8 cellular contexts compared by ENCODE assay signal in the genomic region with DNA sequence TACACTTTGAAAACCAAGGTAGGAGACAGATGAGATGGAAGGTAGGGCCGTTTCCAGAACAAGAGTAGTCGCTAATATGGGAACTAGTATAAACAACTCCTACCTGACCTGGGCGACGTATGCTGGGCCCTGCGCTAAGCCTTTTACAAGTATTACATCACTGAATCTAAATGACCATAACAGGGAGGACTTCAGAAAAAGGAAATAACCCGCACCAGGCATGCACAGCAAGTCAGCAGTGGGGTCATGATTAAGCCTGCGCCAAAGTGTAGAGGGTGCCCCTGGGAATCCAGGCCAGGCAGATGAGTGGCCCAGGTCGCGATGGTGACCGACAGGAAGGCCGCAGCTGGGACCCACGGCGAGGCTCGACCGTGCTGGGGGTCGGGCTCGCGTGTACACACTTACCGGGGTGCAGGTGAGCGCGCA. TPM values are rescaled to one million over a fixed set of nuclear protein-coding genes. Genes with fewer than 3 reads are reported as not detected.
A peak's percentile ranks its signal among the peaks of the same experiment; 100 is the strongest.
DNase-seq lines count a peak whose midpoint lies in the region; ATAC-seq and TF ChIP-seq lines count a peak whose summit lies in the region.

No MANE protein-coding gene starts in this region.

- H3K36me3 Mint-ChIP-seq in CD8-positive, alpha-beta T cell, result peaks cover 42% of the 10 kb centered on the region
- H3K36me3 Mint-ChIP-seq in activated T-cell treated with anti-CD3 and anti-CD28 coated beads, Interleukin-2, amount 50 U/mL, for 72 hours (ENCODE audit: insufficient read depth in 2 of 2), result peaks cover 16 to 17% of the 10 kb centered on the region in 2 donors

- peak overlapping the region; percentile 96 for H3K27ac Mint-ChIP-seq in CD8-positive, alpha-beta T cell
- H3K27ac Mint-ChIP-seq in activated T-cell treated with anti-CD3 and anti-CD28 coated beads, Interleukin-2, amount 50 U/mL, for 72 hours, result peak overlapping the region; percentile 66

- H3K9me3 Mint-ChIP-seq in CD8-positive, alpha-beta T cell, result no peaks in the 10 kb centered on the region
- H3K9me3 Mint-ChIP-seq in activated T-cell treated with anti-CD3 and anti-CD28 coated beads, Interleukin-2, amount 50 U/mL, for 72 hours, result no peaks in the 10 kb centered on the region

- H3K36me3 ChIP-seq in CD8-positive, alpha-beta T cell (ENCODE audit: insufficient read depth, low read length), result peaks cover 10% of the 10 kb centered on the region
- peaks cover 25% of the 10 kb centered on the region for H3K36me3 ChIP-seq in iPS-20b (ENCODE audit: insufficient read depth, low read depth, low read length)
- peaks cover 3 to 23% (median 21%) of the 10 kb centered on the region in 5 donors for H3K36me3 ChIP-seq in subcutaneous abdominal adipose tissue (ENCODE audit: control insufficient read depth in 5 of 5, insufficient read depth in 5 of 5, low read length in 5 of 5)

- no peak for DNase-seq in CD8-positive, alpha-beta T cell
- DNase-seq in activated T-cell treated with anti-CD3 and anti-CD28 coated beads, Interleukin-2, amount 50 U/mL, for 72 hours, result no peak
- DNase-seq in DMS 273 treated with DMSO at 0.1 percent for 48 hours (lab: John Stamatoyannopoulos, UW), result no peak

- H3K4me1 ChIP-seq in CD8-positive, alpha-beta T cell (ENCODE audit: insufficient read depth, low read length), result peaks cover 35% of the 10 kb centered on the region
- H3K4me1 ChIP-seq in iPS-20b (ENCODE audit: insufficient read depth, low read length), result peaks cover 9% of the 10 kb centered on the region; the same call in 1 of the 2 replicates
- H3K4me1 ChIP-seq in subcutaneous abdominal adipose tissue (ENCODE audit: control insufficient read depth in 5 of 5, insufficient read depth in 5 of 5, low read length in 5 of 5), result peaks cover 14 to 30% (median 23%) of the 10 kb centered on the region in 5 donors

- CTCF ChIA-PET in CD8-positive, alpha-beta T cell (lab: Charles Lee), result interaction anchor here (0.6 to 2.4 kb wide), 4 partner anchors 10 to 131 kb away, joined by 3 to 9 read pairs (median 4); no protein-coding TSS in a partner anchor

- H3K9me3 ChIP-seq in CD8-positive, alpha-beta T cell (ENCODE audit: low read length), result no peaks in the 10 kb centered on the region
- H3K9me3 ChIP-seq in iPS-20b (ENCODE audit: insufficient read depth, low read depth, low read length), result no peaks in the 10 kb centered on the region
- no peaks in the 10 kb centered on the region for H3K9me3 ChIP-seq in subcutaneous abdominal adipose tissue (ENCODE audit: control insufficient read depth in 5 of 5, low read length in 5 of 5)

- H3K4me3 Mint-ChIP-seq in CD8-positive, alpha-beta T cell, result peak overlapping the region; percentile 88
- peak overlapping the region; percentile 93 to 98 for H3K4me3 Mint-ChIP-seq in activated T-cell treated with anti-CD3 and anti-CD28 coated beads, Interleukin-2, amount 50 U/mL, for 72 hours

- H3K9ac ChIP-seq in iPS-20b (ENCODE audit: low read depth, low read length), result peak overlapping the region; percentile 92
- peak overlapping the region; percentile 3 to 94 (median 82) for H3K9ac ChIP-seq in subcutaneous abdominal adipose tissue (ENCODE audit: low read length in 5 of 5)

- peak overlapping the region; percentile 88 for H3K27ac ChIP-seq in CD8-positive, alpha-beta T cell (ENCODE audit: low read depth, low read length)
- peak overlapping the region; percentile 79 for H3K27ac ChIP-seq in iPS-20b (ENCODE audit: low read length)
- peak overlapping the region; percentile 90 for H3K27ac ChIP-seq in subcutaneous abdominal adipose tissue (ENCODE audit: low read depth, low read length)

- no peaks in the 10 kb centered on the region for H3K27me3 Mint-ChIP-seq in CD8-positive, alpha-beta T cell (ENCODE audit: low read depth)
- H3K27me3 Mint-ChIP-seq in activated T-cell treated with anti-CD3 and anti-CD28 coated beads, Interleukin-2, amount 50 U/mL, for 72 hours (ENCODE audit: low read depth), result no peaks in the 10 kb centered on the region

- no peak for TF ChIP-seq CTCF in CD8-positive, alpha-beta T cell (IDR thresholded peaks at IDR 0.05)

- peak overlapping the region; percentile 67 for H3K4me3 ChIP-seq in CD8-positive, alpha-beta T cell (ENCODE audit: low read depth, low read length)
- H3K4me3 ChIP-seq in iPS-20b (ENCODE audit: low read length) (peak overlapping the region; percentile 79), subcutaneous abdominal adipose tissue (ENCODE audit: low read depth in 1 of 5, low read length in 5 of 5) (peak overlapping the region; percentile 65 to 98 (median 91))

- no peaks in the 10 kb centered on the region for H3K27me3 ChIP-seq in CD8-positive, alpha-beta T cell (ENCODE audit: insufficient read depth, low read length)
- H3K27me3 ChIP-seq in iPS-20b (ENCODE audit: insufficient read depth, low read length) (no peaks in the 10 kb centered on the region), subcutaneous abdominal adipose tissue (ENCODE audit: control insufficient read depth in 5 of 5, insufficient read depth in 4 of 5, low read length in 5 of 5) (no peaks in the 10 kb centered on the region)

- intact Hi-C loops in CD8-positive, alpha-beta T cell (cut with DNase I, micrococcal nuclease), result loop anchor here (1.0 to 10.0 kb wide), 15 partner anchors 19 to 470 kb away; partner anchors contain the start of genes GATAD2A (in 2 of the 2), ZNF14 (in 2 of the 2), BORCS8 (in 1 of the 2) and GMIP (in 1 of the 2)

- peaks cover 37% of the 10 kb centered on the region for H3K4me1 Mint-ChIP-seq in CD8-positive, alpha-beta T cell (ENCODE audit: low read depth)
- peaks cover 31% of the 10 kb centered on the region for H3K4me1 Mint-ChIP-seq in activated T-cell treated with anti-CD3 and anti-CD28 coated beads, Interleukin-2, amount 50 U/mL, for 72 hours (ENCODE audit: low read depth)

- POLR2A ChIA-PET in CD8-positive, alpha-beta T cell (lab: Charles Lee), result interaction anchor here (0.8 to 3.6 kb wide), 11 partner anchors 11 to 203 kb away, joined by 3 to 20 read pairs (median 6); partner anchors contain the start of genes GMIP, ZNF14 and ZNF253

- no peak for ATAC-seq in CD8-positive, alpha-beta T cell
- ATAC-seq in HG03135 (IDR thresholded peaks at IDR 0.05; ENCODE audit: unreplicated experiment) (peak; percentile 11), GM21619 (IDR thresholded peaks at IDR 0.05; ENCODE audit: unreplicated experiment) (no peak), HG02798 (IDR thresholded peaks at IDR 0.05; ENCODE audit: poor library complexity, unreplicated experiment) (no peak)
- ATAC-seq in activated T-cell treated with anti-CD3 and anti-CD28 coated beads, Interleukin-2, amount 50 U/mL, for 72 hours (replicated peaks in 1 of 2), result peak in 1 of 2 donors; percentile 3

RNA-seq across cellular contexts. Expression of gene ATP13A1, which starts 0.6 kb away (rescaled TPM):
- total RNA-seq in CD8-positive, alpha-beta T cell, result 10 to 100 TPM; 79.4 to 87.9 TPM
- 10 to 100 TPM; 48.8 to 65.4 TPM for total RNA-seq in activated T-cell treated with anti-CD3 and anti-CD28 coated beads, Interleukin-2, amount 50 U/mL, for 72 hours

RNA-seq across cellular contexts. Expression of gene ZNF101, which starts 5.8 kb away (rescaled TPM):
- 10 to 100 TPM; 71.2 to 75.5 TPM for total RNA-seq in CD8-positive, alpha-beta T cell
- 10 to 100 TPM; 67.1 to 77.2 TPM for total RNA-seq in activated T-cell treated with anti-CD3 and anti-CD28 coated beads, Interleukin-2, amount 50 U/mL, for 72 hours

RNA-seq across cellular contexts. Expression of gene GMIP, which starts 19.4 kb away (rescaled TPM):
- total RNA-seq in CD8-positive, alpha-beta T cell, result 10 to 100 TPM; 82.7 to 85.7 TPM
- total RNA-seq in activated T-cell treated with anti-CD3 and anti-CD28 coated beads, Interleukin-2, amount 50 U/mL, for 72 hours, result 10 to 100 TPM; 96.4 to 99.8 TPM

RNA-seq across cellular contexts. Expression of gene LPAR2, which starts 34.9 kb away (rescaled TPM):
- 10 to 100 TPM; 63.8 to 67.4 TPM for total RNA-seq in CD8-positive, alpha-beta T cell
- 10 to 100 TPM; 72.8 to 82.2 TPM for total RNA-seq in activated T-cell treated with anti-CD3 and anti-CD28 coated beads, Interleukin-2, amount 50 U/mL, for 72 hours

RNA-seq across cellular contexts. Expression of gene PBX4, which starts 44.4 kb away (rescaled TPM):
- 10 to 100 TPM; 44.4 to 48.8 TPM for total RNA-seq in CD8-positive, alpha-beta T cell
- 10 to 100 TPM; 28.3 to 56.8 TPM for total RNA-seq in activated T-cell treated with anti-CD3 and anti-CD28 coated beads, Interleukin-2, amount 50 U/mL, for 72 hours
